In genomic region chr1:206469411-206469932, GRCh38 we compare ENCODE assay signal across 7 cellular contexts. TPM values are rescaled to one million over a fixed set of nuclear protein-coding genes. Genes with fewer than 3 reads are reported as not detected.
DNase-seq lines count a peak whose midpoint lies in the region; ATAC-seq and TF ChIP-seq lines count a peak whose summit lies in the region.

No MANE protein-coding gene starts in this region.

- peaks cover 66% of the 10 kb centered on the region for H3K4me1 Mint-ChIP-seq in T-helper 17 cell

- peaks cover 7% of the 10 kb centered on the region for H3K36me3 Mint-ChIP-seq in T-helper 17 cell (ENCODE audit: low read depth)

- no peak overlapping the region for H3K4me3 ChIP-seq in HEK293 (ENCODE audit: low read depth, low read length)

- 0 out of 2 replicates have a peak, but pooled peaks cover 2% of the 10 kb centered on the region for H3K4me1 ChIP-seq in HEK293 (ENCODE audit: control insufficient read depth, insufficient read depth, low read length)

- H3K27ac ChIP-seq in HEK293 (ENCODE audit: extremely low read depth, low read depth, low read length), result no peak overlapping the region
- peak overlapping the region; percentile 64 for H3K27ac ChIP-seq in epithelial cell of prostate

- TF ChIP-seq CTCF in HEK293 (tag by site-specific recombination; IDR thresholded peaks at IDR 0.05), result no peak

- peak overlapping the region; percentile 98 for H3K27ac Mint-ChIP-seq in T-helper 17 cell

- no peaks in the 10 kb centered on the region for H3K27me3 Mint-ChIP-seq in T-helper 17 cell

- CTCF ChIA-PET in HEK293 (lab: Yijun Ruan, JAX), result interaction anchor here (0.7 to 2.2 kb wide), 4 partner anchors 10 to 68 kb away, joined by 3 to 26 read pairs (median 3); no protein-coding TSS in a partner anchor

- peak overlapping the region; percentile 99 for H3K4me3 Mint-ChIP-seq in T-helper 17 cell

- ATAC-seq in T-helper 17 cell, result peak; percentile 61
- no peak for ATAC-seq in GM19023 (IDR thresholded peaks at IDR 0.05; ENCODE audit: unreplicated experiment)
- no peak for ATAC-seq in HG03196 (IDR thresholded peaks at IDR 0.05; ENCODE audit: unreplicated experiment)

- H3K9me3 ChIP-seq in HEK293 (ENCODE audit: control insufficient read depth, insufficient read depth, low read depth, low read length) (no peaks in the 10 kb centered on the region), T-helper 17 cell (ENCODE audit: control insufficient read depth, low read length, poor library complexity, severe bottlenecking) (no peaks in the 10 kb centered on the region)

- DNase-seq in T-helper 17 cell (peak in 1 of 3 donors; percentile 26), epithelial cell of prostate (ENCODE audit: low read depth, low spot score) (no peak), COR-L47 (lab: John Stamatoyannopoulos, UW) (no peak)
- peak; percentile 42 for DNase-seq in stimulated activated CD8-positive, alpha-beta memory T cell treated with anti-CD3 and anti-CD28 coated beads, Interleukin-4, amount 100 ng/mL, for 48 hours

- POLR2A ChIA-PET in HEK293 (lab: Yijun Ruan, JAX), result interaction anchor here (0.6 kb wide), 1 partner anchor 192 kb away, joined by 4 read pairs; no protein-coding TSS in a partner anchor

- H3K36me3 ChIP-seq in HEK293 (ENCODE audit: control insufficient read depth in 2 of 2, insufficient read depth in 1 of 2, low read length in 2 of 2), result peaks cover 0 to 3% of the 10 kb centered on the region in 2 experiments; a peak in 1 of 3 replicates

TF ChIP-seq in HEK293, 187 proteins besides CTCF, POLR2A, EP300 and RAD21:
- TF ChIP-seq HOXD13 (CRISPR knock-in tag; IDR thresholded peaks at IDR 0.05; ENCODE audit: borderline replicate concordance), result no peak
- 0 out of 2 replicates have a peak, but pooled peaks have one; percentile 13 for TF ChIP-seq ZFHX2 (tag by site-specific recombination; conservative IDR thresholded peaks at IDR 0.05)

RNA-seq across cellular contexts. Expression of gene IKBKE, which starts 0.8 kb away (rescaled TPM):
- total RNA-seq in T-helper 17 cell, result 10 to 100 TPM; 48.5 to 72.5 TPM

RNA-seq across cellular contexts. Expression of gene RASSF5, which starts 37.9 kb away (rescaled TPM):
- 100 to 1,000 TPM; 177 to 188 TPM for total RNA-seq in T-helper 17 cell
